ENCODE assay signal across 8 cellular contexts in the genomic region with DNA sequence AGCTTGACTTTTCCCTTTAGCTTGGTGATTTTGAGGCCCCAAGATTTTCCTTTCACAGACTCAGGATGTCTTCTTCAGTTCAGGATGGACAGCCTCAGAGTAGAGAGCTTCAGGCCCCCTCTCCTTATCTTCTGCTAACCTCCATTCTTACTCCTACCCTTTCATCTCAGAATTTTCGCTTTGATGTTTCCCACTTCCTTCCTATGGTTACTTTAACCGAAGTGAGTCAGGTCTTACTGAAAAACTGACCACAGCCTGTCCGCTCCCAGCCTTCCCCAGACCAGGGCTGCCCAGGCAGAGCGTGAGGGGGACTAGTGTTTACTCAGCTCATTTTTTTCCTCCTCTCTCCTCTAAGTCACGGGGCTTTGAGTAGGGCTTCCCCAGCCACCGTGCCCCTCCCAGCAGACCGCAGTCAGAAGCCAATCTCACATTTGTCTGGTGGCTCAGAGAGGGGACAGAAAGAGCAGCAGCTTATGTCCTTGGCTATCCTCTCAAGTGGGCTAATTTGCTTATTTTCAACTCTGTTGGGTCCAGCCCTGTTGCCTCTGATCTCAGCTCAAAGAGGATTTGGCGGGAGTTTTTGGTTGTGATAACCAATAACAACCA. TPM values are rescaled to one million over a fixed set of nuclear protein-coding genes. Genes with fewer than 3 reads are reported as not detected.
DNase-seq lines count a peak whose midpoint lies in the region; ATAC-seq and TF ChIP-seq lines count a peak whose summit lies in the region.

No MANE protein-coding gene starts in this region.

- H3K4me3 ChIP-seq in epithelial cell of proximal tubule (ENCODE audit: low read depth, low read length) (no peak overlapping the region), vagina (no peak overlapping the region), A673 (ENCODE audit: low read depth, low read length, poor library complexity, severe bottlenecking) (no peak overlapping the region)

- peak; percentile 45 for ATAC-seq in GM21390 (IDR thresholded peaks at IDR 0.05; ENCODE audit: unreplicated experiment)

- peak overlapping the region; percentile 34 to 67 for H3K4me3 Mint-ChIP-seq in CD14-positive monocyte

- H3K9me3 Mint-ChIP-seq in CD14-positive monocyte = peaks cover 0 to 9% (median 3%) of the 10 kb centered on the region in 7 donors

- peaks cover 54% of the 10 kb centered on the region for H3K4me1 Mint-ChIP-seq in CD14-positive monocyte

- POLR2A ChIA-PET in A673 (lab: Charles Lee; ENCODE audit: low non-redundant PET) = no interaction called here

- H3K27me3 ChIP-seq in vagina (no peaks in the 10 kb centered on the region), A673 (replicated peaks; ENCODE audit: insufficient read depth, low read depth, low read length, poor library complexity) (peaks cover 4% of the 10 kb centered on the region)

- CTCF ChIA-PET in A673 (lab: Charles Lee) = interaction anchor here (0.5 kb wide), 1 partner anchor 229 kb away, joined by 13 read pairs; no protein-coding TSS in a partner anchor

- in situ Hi-C loops in KBM-7 (cut with MboI; ENCODE audit: low pct_unique_long_range_greater_than_20kb, low sequenced_read_pairs) = no loop called here

- no peaks in the 10 kb centered on the region for H3K4me1 ChIP-seq in vagina
- H3K4me1 ChIP-seq in A673 (ENCODE audit: insufficient read depth, low read length, poor library complexity, severe bottlenecking) = no peaks in the 10 kb centered on the region

- H3K36me3 Mint-ChIP-seq in CD14-positive monocyte = peaks cover 27 to 31% of the 10 kb centered on the region in 2 donors

- DNase-seq in CD14-positive monocyte (ENCODE audit: low spot score) (peak; percentile 91), KBM-7 (peak; percentile 60), epithelial cell of proximal tubule (ENCODE audit: low read depth) (peak; percentile 39), renal cortical epithelial cell (ENCODE audit: low read depth) (peak; percentile 95), vagina (ENCODE audit: extremely low spot score in 2 of 2) (no peak), A673 (ENCODE audit: low spot score) (no peak)
- peak; percentile 67 for DNase-seq in activated CD4-positive, alpha-beta T cell treated with anti-CD3 and anti-CD28 coated beads, Interleukin-2, amount 50 U/mL, for 1 hour

- H3K27ac ChIP-seq in vagina = no peak overlapping the region
- no peak overlapping the region for H3K27ac ChIP-seq in A673 (ENCODE audit: low read depth, low read length, poor library complexity, severe bottlenecking)

- H3K9me3 ChIP-seq in vagina = no peaks in the 10 kb centered on the region
- H3K9me3 ChIP-seq in A673 (ENCODE audit: low read depth, low read length, poor library complexity, severe bottlenecking) = no peaks in the 10 kb centered on the region

- no peak for TF ChIP-seq CTCF in CD14-positive monocyte (IDR thresholded peaks at IDR 0.05)
- no peak for TF ChIP-seq CTCF in epithelial cell of proximal tubule (conservative IDR thresholded peaks at IDR 0.05; ENCODE audit: low read depth, low read length)
- no peak for TF ChIP-seq CTCF in vagina (IDR thresholded peaks at IDR 0.05)
- TF ChIP-seq CTCF in A673 (conservative IDR thresholded peaks at IDR 0.05; ENCODE audit: low read depth, low read length) = no peak

- H3K27me3 Mint-ChIP-seq in CD14-positive monocyte (ENCODE audit: low read depth in 3 of 3) = peaks cover under 1 to 21% (median 10%) of the 10 kb centered on the region in 3 donors

- intact Hi-C loops in CD14-positive monocyte (cut with micrococcal nuclease) (loop anchor here (5.0 kb wide), 3 partner anchors 34 to 1116 kb away; no protein-coding TSS in a partner anchor), vagina (cut with DNase I) (no loop called here), A673 (cut with micrococcal nuclease; ENCODE audit: unreplicated experiment) (no loop called here)

- no TSS peak for BruUV-seq in A673 (replicated peaks; lab: Mats Ljungman, UMichigan)

- TF ChIP-seq POLR2A in vagina (IDR thresholded peaks at IDR 0.05) = no peak

- peak overlapping the region; percentile 39 to 91 (median 81) for H3K27ac Mint-ChIP-seq in CD14-positive monocyte

- H3K36me3 ChIP-seq in vagina = no peaks in the 10 kb centered on the region
- H3K36me3 ChIP-seq in A673 (ENCODE audit: insufficient read depth, low read length, poor library complexity, severe bottlenecking) = no peaks in the 10 kb centered on the region

RNA-seq across cellular contexts. Expression of a gene that starts 4.2 kb away (rescaled TPM):
- not detected for polyA plus RNA-seq in CD14-positive monocyte
- total RNA-seq in epithelial cell of proximal tubule = not detected in 2 replicates
- not detected in 2 replicates for total RNA-seq in renal cortical epithelial cell
- total RNA-seq in vagina = not detected
- total RNA-seq in A673 (2021) = not detected in 2 replicates

RNA-seq across cellular contexts. Expression of a gene that starts 5.9 kb away (rescaled TPM):
- polyA plus RNA-seq in CD14-positive monocyte = 1 to 10 TPM; 4.1 to 7.8 TPM
- total RNA-seq in epithelial cell of proximal tubule (not detected in 2 replicates), renal cortical epithelial cell (not detected in 2 replicates), vagina (2.7 TPM), A673 (2021) (not detected in 2 replicates)

Comparison
In these comparisons a context has a peak if more than half of its experiments do, and no peak if none do; other contexts are left out.
1. DNase-seq: peak in CD14-positive monocyte (single experiment), KBM-7 (single experiment), activated CD4-positive, alpha-beta T cell treated with anti-CD3 and anti-CD28 coated beads, Interleukin-2, amount 50 U/mL, for 1 hour (single experiment), epithelial cell of proximal tubule (single experiment) and renal cortical epithelial cell (single experiment); none in vagina (0 of 2) and A673 (single experiment).
2. intact Hi-C loops: an anchor here in CD14-positive monocyte (5.0 kb wide); none called in vagina and A673.